Comparison of ENCODE assay signal across 1 cellular context in genomic region chr19:16447015-16447384, GRCh38.
TF ChIP-seq lines count a peak whose summit lies in the region.

No MANE protein-coding gene starts in this region.

TF ChIP-seq in GM12878, 131 proteins besides CTCF, POLR2A, EP300 and RAD21 (continued from another document):
- TF ChIP-seq SKIL (IDR thresholded peaks at IDR 0.05; ENCODE audit: low read depth, poor library complexity, severe bottlenecking) = no peak
- TF ChIP-seq TCF3 (IDR thresholded peaks at IDR 0.05; ENCODE audit: borderline replicate concordance, insufficient read depth, low read depth, low read length) = peak; percentile 64; the same call in 1 of the 2 replicates
- TF ChIP-seq ZNF622 (IDR thresholded peaks at IDR 0.05) = no peak
- TF ChIP-seq RELB (IDR thresholded peaks at IDR 0.05; ENCODE audit: low read depth) = peak; percentile 83
- TF ChIP-seq EGR1 (IDR thresholded peaks at IDR 0.05; ENCODE audit: borderline replicate concordance in 1 of 2, low read depth in 2 of 2, low read length in 2 of 2) = no peak
- peak; percentile 58; the same call in 1 of the 2 replicates for TF ChIP-seq NBN (IDR thresholded peaks at IDR 0.05)
- TF ChIP-seq PKNOX1 (IDR thresholded peaks at IDR 0.05) = no peak
- no peak for TF ChIP-seq ELK1 (IDR thresholded peaks at IDR 0.05; ENCODE audit: low read depth, low read length)
- peak; percentile 67; the same call in 1 of the 2 replicates for TF ChIP-seq CHD2 (IDR thresholded peaks at IDR 0.05; ENCODE audit: borderline replicate concordance, low read depth, low read length)
- TF ChIP-seq JUND (IDR thresholded peaks at IDR 0.05; ENCODE audit: low read depth, low read length) = peak; percentile 64; the same call in 1 of the 2 replicates
- TF ChIP-seq CREB1 (IDR thresholded peaks at IDR 0.05; ENCODE audit: low read depth) = 0 out of 2 replicates have a peak, but pooled peaks have one; percentile 18
- no peak for TF ChIP-seq STAT3 (IDR thresholded peaks at IDR 0.05; ENCODE audit: low read depth, low read length)
- TF ChIP-seq ZBTB4 (CRISPR knock-in tag; IDR thresholded peaks at IDR 0.05) = no peak
- peak; percentile 54 for TF ChIP-seq YY1 (IDR thresholded peaks at IDR 0.05; ENCODE audit: low read depth, low read length)
- TF ChIP-seq POU2F2 (IDR thresholded peaks at IDR 0.05; ENCODE audit: borderline replicate concordance, low read depth, low read length) = peak; percentile 56; the same call in 1 of the 3 replicates
- TF ChIP-seq MAX (IDR thresholded peaks at IDR 0.05; ENCODE audit: low read depth, low read length) = peak; percentile 83; the same call in 1 of the 2 replicates
- TF ChIP-seq EED (IDR thresholded peaks at IDR 0.05; ENCODE audit: low read depth) = peak; percentile 59; the same call in 1 of the 2 replicates
- 0 out of 2 replicates have a peak, but pooled peaks have one; percentile 57 for TF ChIP-seq IRF4 (IDR thresholded peaks at IDR 0.05; ENCODE audit: low read depth, low read length)
- TF ChIP-seq MEF2A (IDR thresholded peaks at IDR 0.05; ENCODE audit: insufficient read depth, low read depth, low read length) = no peak
- TF ChIP-seq CEBPB (IDR thresholded peaks at IDR 0.05; ENCODE audit: borderline replicate concordance in 1 of 2, low read depth in 2 of 2, low read length in 2 of 2) = peak in 1 of 2 experiments; percentile 86; a peak in 2 of 4 replicates
- TF ChIP-seq MXI1 (IDR thresholded peaks at IDR 0.05; ENCODE audit: low read depth, low read length) = peak; percentile 67; the same call in 1 of the 2 replicates
- no peak for TF ChIP-seq NFYA (IDR thresholded peaks at IDR 0.05; ENCODE audit: borderline replicate concordance, low read depth, low read length)
